Comparison of ENCODE assay signal across 7 cellular contexts in the genomic region with DNA sequence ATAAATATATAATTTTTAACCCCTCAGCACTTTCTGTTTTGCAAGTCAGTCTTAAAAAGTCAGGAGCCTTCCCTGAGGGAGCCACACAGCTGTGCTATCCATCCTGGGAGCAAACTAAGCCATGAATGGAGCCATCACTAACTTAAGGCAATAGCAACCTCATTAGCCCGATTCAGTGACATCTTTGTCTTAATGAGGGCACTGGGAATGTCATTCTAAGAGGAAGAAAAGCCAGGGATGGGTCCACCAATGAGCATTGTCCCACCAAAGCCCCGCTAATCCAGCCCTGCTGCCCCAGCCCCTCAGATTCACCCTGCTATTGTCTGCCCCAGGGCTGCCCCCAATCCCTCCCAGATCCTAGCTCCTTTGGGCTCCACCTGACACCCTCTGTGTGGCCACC. TPM values are rescaled to one million over a fixed set of nuclear protein-coding genes. Genes with fewer than 3 reads are reported as not detected.
"Had no signal": no experiment of that assay in that cellular context is flagged by ENCODE, and none has a peak within 500 bp of the region (broad histone marks: within the 10 kb centered on the region; RNA-seq: fewer than 3 reads in every experiment).

No MANE protein-coding gene starts in this region.

- H3K4me1 Mint-ChIP-seq: GM23338, IgD-negative memory B cell had no signal

- H3K9me3 Mint-ChIP-seq: GM23338 had no signal

- H3K4me3 Mint-ChIP-seq: GM23338, HFFc6, IgD-negative memory B cell had no signal

- H3K4me2 ChIP-seq: GM23338 had no signal

- H3K36me3 ChIP-seq: HAP-1 had no signal

- H3K9me3 ChIP-seq: HAP-1 had no signal

- H3K4me3 ChIP-seq: GM23338, HAP-1 had no signal

- H2AFZ ChIP-seq: GM23338 had no signal

- DNase-seq: H7, HFFc6 had no signal

- H3K27ac ChIP-seq: HL-60 had no signal

- H3K4me1 ChIP-seq: HAP-1 had no signal

- H3K27ac Mint-ChIP-seq: GM23338, HFFc6 had no signal

RNA-seq across cellular contexts. Expression of gene GSC, which starts 19.5 kb away (rescaled TPM):
- total RNA-seq: HepG2, HFFc6 had no signal
- polyA plus RNA-seq: HepG2, IgD-negative memory B cell had no signal
